Comparison of ENCODE assay signal across 1 cellular context in the genomic region with DNA sequence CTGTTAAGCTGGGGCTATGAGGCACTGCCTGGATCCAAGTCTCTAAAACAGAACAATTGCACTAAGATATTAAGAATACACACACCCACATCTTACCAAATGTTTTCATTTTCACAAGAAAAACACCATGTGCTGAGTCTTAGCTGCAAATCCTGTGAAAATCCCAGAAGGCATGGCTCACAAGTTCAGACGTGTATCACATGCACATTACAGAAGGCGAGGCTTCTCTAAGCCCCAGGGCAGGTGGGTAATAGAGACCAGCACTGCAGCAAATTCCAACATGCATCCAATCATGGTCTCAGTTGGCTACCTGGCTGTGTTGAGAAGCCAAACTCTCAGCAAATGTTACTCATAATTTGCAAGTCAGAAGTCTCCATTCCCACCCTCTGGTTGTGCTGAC.
A peak's percentile ranks its signal among the peaks of the same experiment; 100 is the strongest.
TF ChIP-seq lines count a peak whose summit lies in the region.

No MANE protein-coding gene starts in this region.

TF ChIP-seq in HepG2, 621 proteins besides CTCF, POLR2A, EP300 and RAD21:
- TF ChIP-seq, protein P1, sequence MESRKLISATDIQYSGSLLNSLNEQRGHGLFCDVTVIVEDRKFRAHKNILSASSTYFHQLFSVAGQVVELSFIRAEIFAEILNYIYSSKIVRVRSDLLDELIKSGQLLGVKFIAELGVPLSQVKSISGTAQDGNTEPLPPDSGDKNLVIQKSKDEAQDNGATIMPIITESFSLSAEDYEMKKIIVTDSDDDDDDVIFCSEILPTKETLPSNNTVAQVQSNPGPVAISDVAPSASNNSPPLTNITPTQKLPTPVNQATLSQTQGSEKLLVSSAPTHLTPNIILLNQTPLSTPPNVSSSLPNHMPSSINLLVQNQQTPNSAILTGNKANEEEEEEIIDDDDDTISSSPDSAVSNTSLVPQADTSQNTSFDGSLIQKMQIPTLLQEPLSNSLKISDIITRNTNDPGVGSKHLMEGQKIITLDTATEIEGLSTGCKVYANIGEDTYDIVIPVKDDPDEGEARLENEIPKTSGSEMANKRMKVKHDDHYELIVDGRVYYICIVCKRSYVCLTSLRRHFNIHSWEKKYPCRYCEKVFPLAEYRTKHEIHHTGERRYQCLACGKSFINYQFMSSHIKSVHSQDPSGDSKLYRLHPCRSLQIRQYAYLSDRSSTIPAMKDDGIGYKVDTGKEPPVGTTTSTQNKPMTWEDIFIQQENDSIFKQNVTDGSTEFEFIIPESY (CRISPR knock-in tag; IDR thresholded peaks at IDR 0.05): 0 out of 2 replicates have a peak, but pooled peaks have one; percentile 32
- TF ChIP-seq FOXO4 (CRISPR knock-in tag; conservative IDR thresholded peaks at IDR 0.05) (0 out of 2 replicates have a peak, but pooled peaks have one; percentile 39), ZNF232 (CRISPR knock-in tag; IDR thresholded peaks at IDR 0.05; ENCODE audit: borderline replicate concordance) (peak; percentile 22; the same call in 1 of the 2 replicates), BATF2 (CRISPR knock-in tag; IDR thresholded peaks at IDR 0.05) (no peak), ZBTB1 (CRISPR knock-in tag; IDR thresholded peaks at IDR 0.05; ENCODE audit: borderline replicate concordance) (no peak)
